Comparison of ENCODE assay signal across 12 cellular contexts in the genomic region with DNA sequence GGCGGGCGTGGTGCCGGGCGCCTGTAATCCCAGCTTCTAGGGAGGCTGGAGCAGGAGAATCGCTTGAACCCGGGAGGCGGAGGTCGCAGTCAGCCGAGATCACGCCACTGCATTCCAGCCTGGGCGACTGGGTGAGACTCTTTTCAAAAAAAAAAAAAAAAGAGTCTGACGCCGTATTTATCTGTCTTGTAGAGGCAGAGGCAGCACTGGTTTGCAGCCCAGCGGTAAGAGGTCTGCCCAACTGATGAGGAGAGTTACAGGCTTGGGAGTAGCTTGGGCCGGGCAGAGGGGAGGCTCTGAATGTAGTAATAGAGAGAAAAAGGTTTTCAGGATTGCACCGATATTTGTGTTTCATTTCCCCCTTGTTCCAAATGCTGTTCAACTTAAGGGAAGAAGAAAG. TPM values are rescaled to one million over a fixed set of nuclear protein-coding genes. Genes with fewer than 3 reads are reported as not detected.
DNase-seq lines count a peak whose midpoint lies in the region; ATAC-seq and TF ChIP-seq lines count a peak whose summit lies in the region.
"Had no signal": no experiment of that assay in that cellular context is flagged by ENCODE, and none has a peak within 500 bp of the region (broad histone marks: within the 10 kb centered on the region; RNA-seq: fewer than 3 reads in every experiment).

No MANE protein-coding gene starts in this region.

- TF ChIP-seq EP300 in tibial nerve (IDR thresholded peaks at IDR 0.05): no peak

- no peak overlapping the region for H3K27ac Mint-ChIP-seq in stimulated activated naive CD8-positive, alpha-beta T cell treated with anti-CD3 and anti-CD28 coated beads, Interleukin-15, Interleukin-2, amounts not matched to agents 100 ng/mL and 50 ng/mL, for 24 hours
- H3K27ac Mint-ChIP-seq in activated naive CD8-positive, alpha-beta T cell treated with anti-CD3 and anti-CD28 coated beads for 36 hours: no peak overlapping the region
- peak overlapping the region; percentile 11 for H3K27ac Mint-ChIP-seq in memory B cell
- H3K27ac Mint-ChIP-seq: activated CD4-positive, alpha-beta T cell treated with anti-CD3 and anti-CD28 coated beads for 36 hours had no signal

- H3K27me3 ChIP-seq in MG63 (peaks cover 16% of the 10 kb centered on the region), tibial nerve (peaks cover 13 to 72% of the 10 kb centered on the region in 2 donors)

- H3K27me3 Mint-ChIP-seq in stimulated activated naive CD8-positive, alpha-beta T cell treated with anti-CD3 and anti-CD28 coated beads, Interleukin-15, Interleukin-2, amounts not matched to agents 100 ng/mL and 50 ng/mL, for 24 hours: peaks cover 85% of the 10 kb centered on the region
- peaks cover 92% of the 10 kb centered on the region for H3K27me3 Mint-ChIP-seq in activated naive CD8-positive, alpha-beta T cell treated with anti-CD3 and anti-CD28 coated beads for 36 hours
- peaks cover 25% of the 10 kb centered on the region for H3K27me3 Mint-ChIP-seq in memory B cell

- no peak for ATAC-seq in stimulated activated naive CD8-positive, alpha-beta T cell treated with anti-CD3 and anti-CD28 coated beads, Interleukin-15, Interleukin-2, amounts not matched to agents 100 U/mL and 50 U/mL, for 24 hours
- ATAC-seq in memory B cell (ENCODE audit: low read depth): no peak

- H3K9me3 Mint-ChIP-seq in stimulated activated naive CD8-positive, alpha-beta T cell treated with anti-CD3 and anti-CD28 coated beads, Interleukin-15, Interleukin-2, amounts not matched to agents 100 ng/mL and 50 ng/mL, for 24 hours: no peaks in the 10 kb centered on the region
- H3K9me3 Mint-ChIP-seq in activated naive CD8-positive, alpha-beta T cell treated with anti-CD3 and anti-CD28 coated beads for 36 hours: peaks cover 2% of the 10 kb centered on the region
- no peaks in the 10 kb centered on the region for H3K9me3 Mint-ChIP-seq in memory B cell

- TF ChIP-seq POLR2A in tibial nerve (IDR thresholded peaks at IDR 0.05): no peak

- H3K4me1 Mint-ChIP-seq in stimulated activated naive CD8-positive, alpha-beta T cell treated with anti-CD3 and anti-CD28 coated beads, Interleukin-15, Interleukin-2, amounts not matched to agents 100 ng/mL and 50 ng/mL, for 24 hours (ENCODE audit: low read depth): peaks cover 25% of the 10 kb centered on the region
- H3K4me1 Mint-ChIP-seq in activated naive CD8-positive, alpha-beta T cell treated with anti-CD3 and anti-CD28 coated beads for 36 hours: peaks cover 18% of the 10 kb centered on the region
- peaks cover 16% of the 10 kb centered on the region for H3K4me1 Mint-ChIP-seq in memory B cell

- peak overlapping the region; percentile 69 for H3K4me3 Mint-ChIP-seq in stimulated activated naive CD8-positive, alpha-beta T cell treated with anti-CD3 and anti-CD28 coated beads, Interleukin-15, Interleukin-2, amounts not matched to agents 100 ng/mL and 50 ng/mL, for 24 hours
- H3K4me3 Mint-ChIP-seq in activated naive CD8-positive, alpha-beta T cell treated with anti-CD3 and anti-CD28 coated beads for 36 hours: peak overlapping the region; percentile 62
- H3K4me3 Mint-ChIP-seq in memory B cell: peak overlapping the region; percentile 41

- no peak for TF ChIP-seq CTCF in tibial nerve (IDR thresholded peaks at IDR 0.05)

- WGBS in tibial nerve, 2 donors: 79 to 82% methylated on average over 16 of the region's 16 CpGs

- no peaks in the 10 kb centered on the region for H3K36me3 Mint-ChIP-seq in stimulated activated naive CD8-positive, alpha-beta T cell treated with anti-CD3 and anti-CD28 coated beads, Interleukin-15, Interleukin-2, amounts not matched to agents 100 ng/mL and 50 ng/mL, for 24 hours (ENCODE audit: low read depth)
- no peaks in the 10 kb centered on the region for H3K36me3 Mint-ChIP-seq in activated naive CD8-positive, alpha-beta T cell treated with anti-CD3 and anti-CD28 coated beads for 36 hours
- no peaks in the 10 kb centered on the region for H3K36me3 Mint-ChIP-seq in memory B cell

- H3K27ac ChIP-seq in tibial nerve: no peak overlapping the region

- H3K36me3 ChIP-seq in MG63 (no peaks in the 10 kb centered on the region), tibial nerve (no peaks in the 10 kb centered on the region)

- peaks cover 0 to 34% (median 15%) of the 10 kb centered on the region in 4 donors for H3K4me1 ChIP-seq in tibial nerve

- no peaks in the 10 kb centered on the region for H3K9me3 ChIP-seq in MG63
- H3K9me3 ChIP-seq in tibial nerve: no peaks in the 10 kb centered on the region
- H3K9me3 ChIP-seq: SK-N-SH had no signal

- DNase-seq in stimulated activated naive CD8-positive, alpha-beta T cell treated with anti-CD3 and anti-CD28 coated beads, Interleukin-15, Interleukin-2, amounts not matched to agents 100 U/mL and 50 U/mL, for 24 hours: no peak
- no peak for DNase-seq in activated naive CD8-positive, alpha-beta T cell treated with anti-CD3 and anti-CD28 coated beads for 36 hours
- DNase-seq in memory B cell (ENCODE audit: low spot score in 2 of 2): no peak
- no peak for DNase-seq in amniotic stem cell (lab: John Stamatoyannopoulos, UW)
- DNase-seq in cerebellum (ENCODE audit: low spot score): no peak
- DNase-seq in MG63: no peak
- no peak for DNase-seq in tibial nerve (ENCODE audit: low spot score in 2 of 2)
- DNase-seq: activated CD4-positive, alpha-beta T cell treated with anti-CD3 and anti-CD28 coated beads for 36 hours; effector CD4-positive, alpha-beta T cell; NCI-H1092; SK-N-SH had no signal

- H3K4me3 ChIP-seq in MG63 (no peak overlapping the region), tibial nerve (no peak overlapping the region)

RNA-seq across cellular contexts. Expression of a gene that starts 9.4 kb away (rescaled TPM):
- not detected for total RNA-seq in activated naive CD8-positive, alpha-beta T cell treated with anti-CD3 and anti-CD28 coated beads for 36 hours
- 0.09 TPM for total RNA-seq in cerebellum
- total RNA-seq in MG63 (2014; rRNA removed; shearing (Covaris generic); ENCODE audit: low replicate concordance): not detected in 2 replicates
- total RNA-seq in tibial nerve: not detected
- total RNA-seq: activated CD4-positive, alpha-beta T cell treated with anti-CD3 and anti-CD28 coated beads for 36 hours had no signal
